In the genomic region with DNA sequence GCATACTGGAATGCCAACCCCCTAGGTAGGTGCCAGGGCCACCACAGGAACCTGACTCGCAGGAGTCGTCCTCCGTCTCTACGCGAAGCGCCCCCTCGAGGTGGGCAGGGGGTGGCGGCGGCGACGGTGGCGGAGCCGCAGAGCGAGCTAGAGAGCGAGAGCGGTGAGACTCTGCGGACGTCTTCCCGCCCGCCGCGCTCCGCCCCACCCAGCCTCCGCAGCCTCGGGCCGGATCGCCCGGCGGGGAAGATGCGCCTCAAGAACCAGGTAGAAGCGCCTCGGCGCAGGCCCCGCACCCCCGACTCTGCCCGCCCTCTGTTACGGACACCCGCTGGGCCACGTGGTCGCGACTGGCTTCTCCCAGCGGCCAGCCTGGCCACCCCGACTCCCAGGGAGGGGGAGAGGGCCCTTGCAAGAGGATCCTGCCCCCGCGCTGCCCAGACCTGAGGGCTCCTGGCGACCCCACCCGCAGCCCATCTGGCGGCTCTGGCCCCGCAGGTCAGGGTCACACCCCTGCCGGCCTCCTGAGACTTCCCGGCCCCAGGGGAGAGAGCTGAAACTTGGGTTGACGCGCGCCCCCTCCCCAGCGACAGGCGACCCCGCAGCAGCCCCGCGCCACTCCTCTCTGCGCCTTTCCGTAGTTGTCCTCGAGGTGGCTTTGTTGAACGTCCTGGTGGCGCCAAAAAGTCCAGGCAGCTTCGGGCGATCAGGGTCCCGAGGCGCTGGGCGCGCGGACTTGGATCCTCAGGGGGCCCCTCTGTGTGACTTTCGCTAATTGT, we compare ENCODE assay signal across 13 cellular contexts. TPM values are rescaled to one million over a fixed set of nuclear protein-coding genes. Genes with fewer than 3 reads are reported as not detected.
A peak's percentile ranks its signal among the peaks of the same experiment; 100 is the strongest.
DNase-seq lines count a peak whose midpoint lies in the region; ATAC-seq and TF ChIP-seq lines count a peak whose summit lies in the region.
"Had no signal": no experiment of that assay in that cellular context is flagged by ENCODE, and none has a peak within 500 bp of the region (broad histone marks: within the 10 kb centered on the region; RNA-seq: fewer than 3 reads in every experiment).

No MANE protein-coding gene starts in this region.

- H3K27ac ChIP-seq in adrenal gland: no peak overlapping the region
- H3K27ac ChIP-seq in right cardiac atrium (ENCODE audit: low read length): no peak overlapping the region
- H3K27ac ChIP-seq in spleen: no peak overlapping the region
- H3K27ac ChIP-seq: neutrophil had no signal

- peak; percentile 69 to 71 for ATAC-seq in right cardiac atrium

- TF ChIP-seq CTCF in adrenal gland (IDR thresholded peaks at IDR 0.05) (peak in 1 of 6 experiments; percentile 28), spleen (IDR thresholded peaks at IDR 0.05 in 8 of 11, conservative IDR thresholded peaks at IDR 0.05 in 3 of 11) (no peak)

- DNase-seq in NCI-H345 (lab: John Stamatoyannopoulos, UW): peak; percentile 23
- no peak for DNase-seq in NCI-H345 treated with DMSO at 0.1 percent for 48 hours (lab: John Stamatoyannopoulos, UW; ENCODE audit: unreplicated experiment)
- DNase-seq in adrenal gland: peak in 4 of 7 donors; percentile 2 to 58 (median 18)
- peak; percentile 24 to 73 (median 66) for DNase-seq in right cardiac atrium
- DNase-seq in spleen: peak; percentile 69
- DNase-seq in DMS153 (lab: John Stamatoyannopoulos, UW): no peak
- DNase-seq in EL: no peak
- no peak for DNase-seq in NCI-H748 treated with DMSO at 0.1 percent for 48 hours (lab: John Stamatoyannopoulos, UW)
- DNase-seq: ACHN had no signal

- no peaks in the 10 kb centered on the region for H3K9me3 ChIP-seq in adrenal gland (replicated peaks in 1 of 3)
- H3K9me3 ChIP-seq in right cardiac atrium (ENCODE audit: control insufficient read depth, low read length): no peaks in the 10 kb centered on the region
- H3K9me3 ChIP-seq in spleen: no peaks in the 10 kb centered on the region
- H3K9me3 ChIP-seq: neutrophil had no signal

- H3K4me3 ChIP-seq in adrenal gland (peak overlapping the region in 1 of 4 donors; percentile 32), right cardiac atrium (ENCODE audit: low read length) (peak overlapping the region; percentile 13), spleen (peak overlapping the region in 4 of 8 donors; percentile 12 to 59 (median 20))

- H3K4me1 ChIP-seq in adrenal gland (replicated peaks in 1 of 2): peaks cover 0 to 6% of the 10 kb centered on the region in 2 donors
- H3K4me1 ChIP-seq in right cardiac atrium (ENCODE audit: control insufficient read depth, insufficient read depth, low read length): no peaks in the 10 kb centered on the region
- peaks cover 0 to 7% (median 3%) of the 10 kb centered on the region in 6 donors for H3K4me1 ChIP-seq in spleen

- TF ChIP-seq POLR2A in adrenal gland (IDR thresholded peaks at IDR 0.05): no peak
- TF ChIP-seq POLR2A in spleen (IDR thresholded peaks at IDR 0.05): no peak

- H3K36me3 ChIP-seq in adrenal gland (replicated peaks in 1 of 2) (no peaks in the 10 kb centered on the region), spleen (no peaks in the 10 kb centered on the region)
- H3K36me3 ChIP-seq: neutrophil had no signal

- H3K27me3 ChIP-seq in adrenal gland (peaks cover 18% of the 10 kb centered on the region), right cardiac atrium (ENCODE audit: control insufficient read depth, insufficient read depth) (no peaks in the 10 kb centered on the region), spleen (replicated peaks in 1 of 7) (peaks cover 0 to 62% (median 22%) of the 10 kb centered on the region in 7 donors)

- 1 to 10% (median 4%) methylated on average over 14 to 72 of the region's 72 CpGs for WGBS in adrenal gland, 4 donors
- 4% methylated on average over 72 of the region's 72 CpGs for WGBS in right cardiac atrium
- 6 to 10% (median 7%) methylated on average over 36 to 72 of the region's 72 CpGs for WGBS in spleen, 5 donors

- intact Hi-C loops in adrenal gland (cut with DNase I): no loop called here
- intact Hi-C loops in right cardiac atrium (cut with DNase I): no loop called here
- intact Hi-C loops in spleen (cut with DNase I; ENCODE audit: low total_unique reads): no loop called here

RNA-seq across cellular contexts. Expression of a gene that starts 24.4 kb away (rescaled TPM):
- total RNA-seq in adrenal gland: 1 to 10 TPM in 1 of 8 donors, under 1 TPM in 5, not detected in 2; 0.29 to 1.7 (median 0.80) TPM
- polyA plus RNA-seq in adrenal gland: 1 to 10 TPM in 1 of 3 donors, under 1 TPM in 2; 0.10 to 1.9 (median 0.72) TPM
- total RNA-seq in right cardiac atrium: 1 to 10 TPM; 2.4 to 4.3 (median 4.1) TPM
- polyA plus RNA-seq in right cardiac atrium: 1.1 TPM
- 1 to 10 TPM in 2 of 7 donors, under 1 TPM in 5; 0.20 to 1.8 (median 0.34) TPM for total RNA-seq in spleen
- under 1 TPM in 2 of 3 donors, not detected in 1; 0.05 to 0.16 TPM for polyA plus RNA-seq in spleen
- total RNA-seq: activated T-helper 1 cell treated with anti-CD3 and anti-CD28 coated beads, Interleukin-12 subunit alpha, Interleukin-12 subunit beta, Interleukin-2, Interleukin-4 antibody, amounts not matched to agents 30 ng/mL and 10 ng/mL and 1 ng/mL, durations not matched to agents 14 hours and 24 hours and 36 hours; LHCN-M2; RPMI7951 had no signal

Comparison
In these comparisons a context has a peak if more than half of its experiments do, and no peak if none do; other contexts are left out.
1. DNase-seq: peak in NCI-H345 (single experiment), adrenal gland (4 of 7), right cardiac atrium (3 of 3) and spleen (single experiment); none in NCI-H345 treated with DMSO at 0.1 percent for 48 hours (single experiment), DMS153 (single experiment), EL (single experiment) and NCI-H748 treated with DMSO at 0.1 percent for 48 hours (single experiment).